In genomic region chr4:68630371-68630770, GRCh38 we compare ENCODE assay signal across 24 cellular contexts. TPM values are rescaled to one million over a fixed set of nuclear protein-coding genes. Genes with fewer than 3 reads are reported as not detected.
DNase-seq lines count a peak whose midpoint lies in the region; ATAC-seq and TF ChIP-seq lines count a peak whose summit lies in the region.
"Had no signal": no experiment of that assay in that cellular context is flagged by ENCODE, and none has a peak within 500 bp of the region (broad histone marks: within the 10 kb centered on the region; RNA-seq: fewer than 3 reads in every experiment).

No MANE protein-coding gene starts in this region.

- H3K27ac ChIP-seq in mammary epithelial cell (ENCODE audit: insufficient read depth, low read depth, low read length) (no peak overlapping the region), breast epithelium (no peak overlapping the region), mesenchymal stem cell (ENCODE audit: low read length, poor library complexity, severe bottlenecking) (peak overlapping the region; percentile 3), brain microvascular endothelial cell (no peak overlapping the region), A673 (ENCODE audit: low read depth, low read length, poor library complexity, severe bottlenecking) (no peak overlapping the region)
- H3K27ac ChIP-seq: GM23248, SK-N-MC had no signal

- H2BK15ac ChIP-seq in mesenchymal stem cell (ENCODE audit: low read depth, poor library complexity, severe bottlenecking), result no peak overlapping the region

- no peak overlapping the region for H3K4me3 ChIP-seq in mammary epithelial cell (replicated peaks in 1 of 3; ENCODE audit: insufficient read depth in 1 of 3, low read depth in 2 of 3, low read length in 3 of 3)
- H3K4me3 ChIP-seq in breast epithelium, result no peak overlapping the region
- no peak overlapping the region for H3K4me3 ChIP-seq in mesenchymal stem cell (ENCODE audit: insufficient read depth in 1 of 2, low read depth in 1 of 2, low read length in 2 of 2)
- H3K4me3 ChIP-seq in brain microvascular endothelial cell (ENCODE audit: low read depth, low read length), result no peak overlapping the region
- H3K4me3 ChIP-seq in A673 (ENCODE audit: low read depth, low read length, poor library complexity, severe bottlenecking), result no peak overlapping the region
- H3K4me3 ChIP-seq: GM12878, GM23248, K562, SK-N-MC had no signal

- no peaks in the 10 kb centered on the region for H4K20me1 ChIP-seq in mammary epithelial cell (ENCODE audit: insufficient read depth, low read length)

- no peaks in the 10 kb centered on the region for H3K79me2 ChIP-seq in mammary epithelial cell (ENCODE audit: insufficient read depth, low read length)

- no peak overlapping the region for H2AK5ac ChIP-seq in mesenchymal stem cell (ENCODE audit: low read length, severe bottlenecking)

- H3K4me1 ChIP-seq in mammary epithelial cell (ENCODE audit: insufficient read depth, low read length) (no peaks in the 10 kb centered on the region), breast epithelium (no peaks in the 10 kb centered on the region), mesenchymal stem cell (ENCODE audit: control insufficient read depth, insufficient read depth, low read depth, low read length) (no peaks in the 10 kb centered on the region), A673 (ENCODE audit: insufficient read depth, low read length, poor library complexity, severe bottlenecking) (no peaks in the 10 kb centered on the region)
- H3K4me1 ChIP-seq: BE2C had no signal

- no peak for TF ChIP-seq POLR2A in breast epithelium (IDR thresholded peaks at IDR 0.05)

- POLR2A ChIA-PET in A673 (lab: Charles Lee; ENCODE audit: low non-redundant PET), result no interaction called here

- H2AFZ ChIP-seq in mammary epithelial cell (ENCODE audit: low read depth, low read length), result peak overlapping the region; percentile 0
- H2AFZ ChIP-seq in mesenchymal stem cell (ENCODE audit: low read depth, low read length), result no peak overlapping the region
- H2AFZ ChIP-seq: GM23248 had no signal

- no peak for ATAC-seq in HG02852 (IDR thresholded peaks at IDR 0.05; ENCODE audit: unreplicated experiment)
- ATAC-seq: GM12878, HCT116, K562 had no signal

- no peak for TF ChIP-seq CTCF in mammary epithelial cell (conservative IDR thresholded peaks at IDR 0.05 in 1 of 2, IDR thresholded peaks at IDR 0.05 in 1 of 2; ENCODE audit: extremely low read depth in 1 of 2, insufficient read depth in 1 of 2, low read depth in 1 of 2, low read length in 2 of 2)
- TF ChIP-seq CTCF in breast epithelium (IDR thresholded peaks at IDR 0.05), result no peak
- TF ChIP-seq CTCF in brain microvascular endothelial cell (IDR thresholded peaks at IDR 0.05; ENCODE audit: low read depth, low read length, missing control alignments), result no peak
- TF ChIP-seq CTCF in A673 (conservative IDR thresholded peaks at IDR 0.05; ENCODE audit: low read depth, low read length), result no peak

- in situ Hi-C loops in mammary epithelial cell (cut with MboI; ENCODE audit: low sequenced_read_pairs in 2 of 2) (no loop called here), brain microvascular endothelial cell (cut with HindIII; ENCODE audit: low pct_ligation_motif_present, low sequenced_read_pairs) (no loop called here)

- H3K79me1 ChIP-seq in mesenchymal stem cell (replicated peaks; ENCODE audit: low read length, poor library complexity, severe bottlenecking), result no peaks in the 10 kb centered on the region

- intact Hi-C loops in mammary epithelial cell (cut with micrococcal nuclease) (no loop called here), breast epithelium (cut with DNase I; ENCODE audit: low total_unique reads) (no loop called here), A673 (cut with micrococcal nuclease; ENCODE audit: unreplicated experiment) (no loop called here)

- H3K9ac ChIP-seq in mammary epithelial cell (ENCODE audit: insufficient read depth, low read length) (no peak overlapping the region), mesenchymal stem cell (ENCODE audit: low read length) (no peak overlapping the region)
- H3K9ac ChIP-seq: GM23248 had no signal

- no peak overlapping the region for H2BK12ac ChIP-seq in mesenchymal stem cell (ENCODE audit: low read length in 2 of 2)

- H3K14ac ChIP-seq in mesenchymal stem cell (ENCODE audit: low read length in 2 of 2), result no peak overlapping the region

- H3K36me3 ChIP-seq in mammary epithelial cell (ENCODE audit: insufficient read depth, low read length), result no peaks in the 10 kb centered on the region
- no peaks in the 10 kb centered on the region for H3K36me3 ChIP-seq in breast epithelium
- H3K36me3 ChIP-seq in mesenchymal stem cell (ENCODE audit: control insufficient read depth in 1 of 2, insufficient read depth in 2 of 2, low read depth in 1 of 2, low read length in 2 of 2), result no peaks in the 10 kb centered on the region
- H3K36me3 ChIP-seq in brain microvascular endothelial cell (replicated peaks), result no peaks in the 10 kb centered on the region
- no peaks in the 10 kb centered on the region for H3K36me3 ChIP-seq in A673 (ENCODE audit: insufficient read depth, low read length, poor library complexity, severe bottlenecking)
- H3K36me3 ChIP-seq: BE2C had no signal

- no peak overlapping the region for H4K8ac ChIP-seq in mesenchymal stem cell (ENCODE audit: low read length)

- H3K4me2 ChIP-seq in mammary epithelial cell (ENCODE audit: insufficient read depth, low read depth, low read length), result no peak overlapping the region
- no peak overlapping the region for H3K4me2 ChIP-seq in mesenchymal stem cell (ENCODE audit: low read length, poor library complexity, severe bottlenecking)

- no peak overlapping the region for H3K18ac ChIP-seq in mesenchymal stem cell (ENCODE audit: low read depth in 1 of 2, low read length in 2 of 2)

- no peak overlapping the region for H3K4ac ChIP-seq in mesenchymal stem cell (ENCODE audit: low read depth in 1 of 2, low read length in 2 of 2)

- H2BK120ac ChIP-seq in mesenchymal stem cell (ENCODE audit: low read depth, low read length), result no peak overlapping the region

- WGBS in mammary epithelial cell (ENCODE audit: low coverage, missing lambda C conversion rate), result 38% methylated on average over 3 of the region's 3 CpGs
- 94% methylated on average over 3 of the region's 3 CpGs for WGBS in mesenchymal stem cell

- no peak overlapping the region for H4K91ac ChIP-seq in mesenchymal stem cell (ENCODE audit: low read length)

- CTCF ChIA-PET in mammary epithelial cell (lab: Charles Lee; ENCODE audit: low non-redundant PET), result no interaction called here
- CTCF ChIA-PET in A673 (lab: Charles Lee), result no interaction called here

- no peak overlapping the region for H3K23ac ChIP-seq in mesenchymal stem cell (ENCODE audit: low read length in 2 of 2)

- dilution Hi-C loops in mammary epithelial cell (cut with HindIII; ENCODE audit: low sequenced_read_pairs), result no loop called here

- no peak overlapping the region for H2BK5ac ChIP-seq in mesenchymal stem cell (ENCODE audit: low read depth, low read length, poor library complexity, severe bottlenecking)

- DNase-seq in mammary epithelial cell, result no peak
- DNase-seq in breast epithelium (ENCODE audit: low spot score in 2 of 2), result no peak
- peak; percentile 41 for DNase-seq in T1000 (lab: John Stamatoyannopoulos, UW)
- DNase-seq in mesenchymal stem cell, result no peak
- no peak for DNase-seq in GM19238 (ENCODE audit: insufficient read length, low spot score)
- DNase-seq in brain microvascular endothelial cell, result no peak
- DNase-seq in A673 (ENCODE audit: low spot score), result no peak
- DNase-seq: 8988T; BE2C; CD4-positive, CD25-positive, alpha-beta regulatory T cell; COR-L47; DMS153; GM23248; MV-4-11; NCI-H1694 treated with DMSO at 0.1 percent for 48 hours; NCI-H2107; NCI-H226; NCI-H524 had no signal

- H3K27me3 ChIP-seq in mammary epithelial cell (ENCODE audit: insufficient read depth, low read length) (no peaks in the 10 kb centered on the region), breast epithelium (no peaks in the 10 kb centered on the region), mesenchymal stem cell (ENCODE audit: control insufficient read depth in 1 of 2, insufficient read depth in 1 of 2, low read length in 2 of 2) (no peaks in the 10 kb centered on the region), brain microvascular endothelial cell (replicated peaks) (no peaks in the 10 kb centered on the region), A673 (replicated peaks; ENCODE audit: insufficient read depth, low read depth, low read length, poor library complexity) (no peaks in the 10 kb centered on the region)
- H3K27me3 ChIP-seq: BE2C had no signal

- H3K9me3 ChIP-seq in mammary epithelial cell (replicated peaks; ENCODE audit: insufficient read depth, low read length) (no peaks in the 10 kb centered on the region), breast epithelium (no peaks in the 10 kb centered on the region), mesenchymal stem cell (ENCODE audit: control insufficient read depth, low read length) (peaks cover 4% of the 10 kb centered on the region), A673 (ENCODE audit: low read depth, low read length, poor library complexity, severe bottlenecking) (no peaks in the 10 kb centered on the region)
- H3K9me3 ChIP-seq: BE2C had no signal

- BruUV-seq in mammary epithelial cell (replicated peaks; lab: Mats Ljungman, UMichigan) (no TSS peak), A673 (replicated peaks; lab: Mats Ljungman, UMichigan) (no TSS peak)

RNA-seq across cellular contexts. Expression of gene UGT2B15, which starts 40.1 kb away (rescaled TPM):
- total RNA-seq in mammary epithelial cell (not detected), breast epithelium (1 to 10 TPM in 1 of 3 donors, under 1 TPM in 1, not detected in 1; 0.98 to 2.0 TPM), A673 (2021) (not detected in 2 replicates)
- polyA plus RNA-seq in mammary epithelial cell, result not detected
- not detected for polyA minus RNA-seq in mammary epithelial cell
- polyA plus RNA-seq in mesenchymal stem cell (2013, experiment 1 of 2), result not detected
- not detected for polyA plus RNA-seq in mesenchymal stem cell (2013, experiment 2 of 2)
- total RNA-seq: CD4-positive, CD25-positive, alpha-beta regulatory T cell; Daoy; GM12878; GM23248 had no signal
- polyA plus RNA-seq: CD4-positive, CD25-positive, alpha-beta regulatory T cell; GM12878; GM23248 had no signal

RNA-seq across cellular contexts. Expression of gene UGT2B17, which starts 54.2 kb away (rescaled TPM):
- total RNA-seq in mammary epithelial cell (not detected), breast epithelium (under 1 TPM in 1 of 3 donors, not detected in 2; 0.98 TPM), A673 (2021) (not detected in 2 replicates)
- not detected for polyA plus RNA-seq in mammary epithelial cell
- polyA minus RNA-seq in mammary epithelial cell, result not detected
- not detected for polyA plus RNA-seq in mesenchymal stem cell (2013, experiment 1 of 2)
- polyA plus RNA-seq in mesenchymal stem cell (2013, experiment 2 of 2), result not detected
- total RNA-seq: CD4-positive, CD25-positive, alpha-beta regulatory T cell; Daoy; GM23248 had no signal
- polyA plus RNA-seq: CD4-positive, CD25-positive, alpha-beta regulatory T cell; GM12878; GM23248; K562 had no signal
